Comparison of ENCODE assay signal across 8 cellular contexts in the genomic region with DNA sequence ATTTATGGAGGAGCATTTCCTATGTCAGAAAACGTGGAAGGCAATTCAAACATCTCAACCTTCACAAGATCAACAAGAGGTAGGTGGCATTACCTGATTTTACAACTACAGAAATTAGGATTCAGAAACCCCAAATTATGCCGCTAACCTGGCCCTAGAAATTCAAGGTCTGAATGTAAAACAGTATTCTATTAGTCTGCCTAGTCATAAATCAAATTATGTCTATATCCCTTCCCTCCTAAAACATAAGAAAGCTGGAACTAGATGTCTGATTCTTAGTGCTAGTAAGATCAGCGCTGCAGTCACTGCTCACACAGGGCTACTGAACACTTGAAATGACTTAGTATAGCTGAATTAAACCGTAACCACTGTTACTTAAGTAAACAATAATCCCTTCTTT. TPM values are rescaled to one million over a fixed set of nuclear protein-coding genes. Genes with fewer than 3 reads are reported as not detected.
DNase-seq lines count a peak whose midpoint lies in the region; ATAC-seq, FAIRE-seq and TF ChIP-seq lines count a peak whose summit lies in the region.

No MANE protein-coding gene starts in this region.

- peak overlapping the region; percentile 99 for H3K27ac Mint-ChIP-seq in activated T-cell treated with anti-CD3 and anti-CD28 coated beads, Interleukin-2, amount 50 U/mL, for 24 hours
- peak overlapping the region; percentile 98 for H3K27ac Mint-ChIP-seq in activated naive CD8-positive, alpha-beta T cell treated with anti-CD3 and anti-CD28 coated beads, Interleukin-2, amount 10 ng/mL, durations not matched to agents 7 days and 5 days

- H3K4me1 Mint-ChIP-seq in activated T-cell treated with anti-CD3 and anti-CD28 coated beads, Interleukin-2, amount 50 U/mL, for 24 hours (ENCODE audit: low read depth), result peaks cover 60% of the 10 kb centered on the region
- peaks cover 33% of the 10 kb centered on the region for H3K4me1 Mint-ChIP-seq in activated naive CD8-positive, alpha-beta T cell treated with anti-CD3 and anti-CD28 coated beads, Interleukin-2, amount 10 ng/mL, durations not matched to agents 7 days and 5 days

- H3K9ac ChIP-seq in kidney (ENCODE audit: low read length in 2 of 2), result peak overlapping the region; percentile 37 to 97

- no peak for ATAC-seq in activated naive CD8-positive, alpha-beta T cell treated with anti-CD3 and anti-CD28 coated beads, Interleukin-2, amount 10 ng/mL, durations not matched to agents 7 days and 5 days (ENCODE audit: low read depth)
- ATAC-seq in HG02852 (IDR thresholded peaks at IDR 0.05; ENCODE audit: unreplicated experiment), result no peak

- no peak for DNase-seq in activated T-cell treated with anti-CD3 and anti-CD28 coated beads, Interleukin-2, amount 50 U/mL, for 24 hours
- no peak for DNase-seq in activated T-cell treated with anti-CD3 and anti-CD28 coated beads, Interleukin-2, amount 50 U/mL, for 48 hours
- no peak for DNase-seq in activated naive CD8-positive, alpha-beta T cell treated with anti-CD3 and anti-CD28 coated beads, Interleukin-2, amount 10 ng/mL, durations not matched to agents 7 days and 5 days
- no peak for DNase-seq in kidney
- no peak for DNase-seq in thyroid gland
- no peak for DNase-seq in caudate nucleus (lab: John Stamatoyannopoulos, UW)
- DNase-seq in SKM-1 treated with dmso at 0.1 percent for 144 hours (lab: John Stamatoyannopoulos, UW; ENCODE audit: unreplicated experiment), result no peak

- TF ChIP-seq POLR2A in thyroid gland (IDR thresholded peaks at IDR 0.05), result no peak

- no peak for FAIRE-seq in kidney (lab: Jason Lieb, UNC)

- H3K4me3 ChIP-seq in kidney (ENCODE audit: low read length in 2 of 2), result peak overlapping the region; percentile 96 to 98
- peak overlapping the region in 2 of 3 donors; percentile 89 to 92 for H3K4me3 ChIP-seq in thyroid gland (replicated peaks in 1 of 3)

- peaks cover 90% of the 10 kb centered on the region for H3K36me3 Mint-ChIP-seq in activated T-cell treated with anti-CD3 and anti-CD28 coated beads, Interleukin-2, amount 50 U/mL, for 24 hours (ENCODE audit: low read depth)
- peaks cover 31% of the 10 kb centered on the region for H3K36me3 Mint-ChIP-seq in activated naive CD8-positive, alpha-beta T cell treated with anti-CD3 and anti-CD28 coated beads, Interleukin-2, amount 10 ng/mL, durations not matched to agents 7 days and 5 days

- no peaks in the 10 kb centered on the region for H3K9me3 ChIP-seq in kidney (ENCODE audit: control insufficient read depth in 1 of 2, low read length in 2 of 2)
- no peaks in the 10 kb centered on the region for H3K9me3 ChIP-seq in thyroid gland

- H3K4me1 ChIP-seq in kidney (ENCODE audit: control insufficient read depth in 1 of 2, insufficient read depth in 1 of 2, low read depth in 1 of 2, low read length in 2 of 2), result peaks cover 0 to 7% of the 10 kb centered on the region in 2 donors
- peaks cover 9 to 10% of the 10 kb centered on the region in 2 donors for H3K4me1 ChIP-seq in thyroid gland

- TF ChIP-seq CTCF in kidney (IDR thresholded peaks at IDR 0.05; ENCODE audit: borderline replicate concordance, extremely low read depth, insufficient read depth) (no peak), thyroid gland (IDR thresholded peaks at IDR 0.05) (no peak)

- no peaks in the 10 kb centered on the region for H3K9me3 Mint-ChIP-seq in activated T-cell treated with anti-CD3 and anti-CD28 coated beads, Interleukin-2, amount 50 U/mL, for 24 hours
- H3K9me3 Mint-ChIP-seq in activated naive CD8-positive, alpha-beta T cell treated with anti-CD3 and anti-CD28 coated beads, Interleukin-2, amount 10 ng/mL, durations not matched to agents 7 days and 5 days, result no peaks in the 10 kb centered on the region

- no peak overlapping the region for H3K27ac ChIP-seq in kidney (ENCODE audit: low read depth in 2 of 2, low read length in 2 of 2)
- H3K27ac ChIP-seq in thyroid gland, result peak overlapping the region in 1 of 3 donors; percentile 93
- no peak overlapping the region for H3K27ac ChIP-seq in caudate nucleus (ENCODE audit: low read depth, low read length)

- intact Hi-C loops in kidney (cut with DNase I), result no loop called here
- intact Hi-C loops in thyroid gland (cut with DNase I), result no loop called here

- peak overlapping the region; percentile 99 for H3K4me3 Mint-ChIP-seq in activated T-cell treated with anti-CD3 and anti-CD28 coated beads, Interleukin-2, amount 50 U/mL, for 24 hours
- peak overlapping the region; percentile 98 for H3K4me3 Mint-ChIP-seq in activated naive CD8-positive, alpha-beta T cell treated with anti-CD3 and anti-CD28 coated beads, Interleukin-2, amount 10 ng/mL, durations not matched to agents 7 days and 5 days

- POLR2A ChIA-PET in activated naive CD8-positive, alpha-beta T cell treated with anti-CD3 and anti-CD28 coated beads, Interleukin-2, amount 10 ng/mL, durations not matched to agents 7 days and 5 days (lab: Charles Lee), result interaction anchor here (1.9 to 3.4 kb wide), 2 partner anchors 23 to 33 kb away, joined by 5 to 18 read pairs; a partner anchor contains a TSS

- H3K36me3 ChIP-seq in kidney (ENCODE audit: control insufficient read depth in 1 of 2, insufficient read depth in 2 of 2, low read length in 2 of 2) (peaks cover 3 to 7% of the 10 kb centered on the region in 2 donors), thyroid gland (peaks cover 0 to 4% of the 10 kb centered on the region in 2 donors)

- WGBS in thyroid gland, 2 donors, result 28 to 29% methylated on average over 4 of the region's 4 CpGs

- H3K27me3 ChIP-seq in thyroid gland, result no peaks in the 10 kb centered on the region

- H3K27me3 Mint-ChIP-seq in activated T-cell treated with anti-CD3 and anti-CD28 coated beads, Interleukin-2, amount 50 U/mL, for 24 hours, result no peaks in the 10 kb centered on the region
- no peaks in the 10 kb centered on the region for H3K27me3 Mint-ChIP-seq in activated naive CD8-positive, alpha-beta T cell treated with anti-CD3 and anti-CD28 coated beads, Interleukin-2, amount 10 ng/mL, durations not matched to agents 7 days and 5 days

RNA-seq across cellular contexts. Expression of a gene that starts 1.4 kb away (rescaled TPM):
- 10 to 100 TPM; 81.2 to 95.5 TPM for total RNA-seq in activated naive CD8-positive, alpha-beta T cell treated with anti-CD3 and anti-CD28 coated beads, Interleukin-2, amount 10 ng/mL, durations not matched to agents 7 days and 5 days
- total RNA-seq in kidney (102 TPM), thyroid gland (100 to 1,000 TPM; 117 to 204 (median 157) TPM)
- polyA plus RNA-seq in kidney (ENCODE audit: insufficient read depth, low read depth, low replicate concordance), result 96.4 TPM

RNA-seq across cellular contexts. Expression of a gene that starts 33.8 kb away (rescaled TPM):
- total RNA-seq in activated naive CD8-positive, alpha-beta T cell treated with anti-CD3 and anti-CD28 coated beads, Interleukin-2, amount 10 ng/mL, durations not matched to agents 7 days and 5 days, result 100 to 1,000 TPM; 129 to 134 TPM
- 65.8 TPM for total RNA-seq in kidney
- polyA plus RNA-seq in kidney (ENCODE audit: insufficient read depth, low read depth, low replicate concordance), result 68.9 TPM
- 10 to 100 TPM; 25.4 to 67.9 (median 53.1) TPM for total RNA-seq in thyroid gland
